In the genomic region with DNA sequence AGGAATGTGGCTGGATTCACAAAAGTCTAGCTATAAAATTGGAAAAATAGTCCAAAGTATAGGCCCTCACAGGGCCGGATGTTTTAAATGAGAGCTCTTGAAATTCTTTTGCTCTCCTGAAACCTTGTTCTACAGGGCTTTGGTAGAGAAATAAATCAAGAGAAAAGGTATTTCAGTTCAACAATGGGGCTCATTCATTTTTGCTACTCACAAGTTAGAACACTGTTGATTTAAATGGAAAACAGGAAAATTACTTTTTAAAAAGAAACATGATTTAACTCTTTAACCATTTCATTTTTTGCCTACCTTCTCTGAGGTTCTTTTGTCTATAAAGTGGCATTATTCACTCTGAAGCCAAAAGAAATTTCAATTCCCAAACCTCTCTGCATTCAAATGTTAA, we compare ENCODE assay signal across 25 cellular contexts.
"Had no signal": no experiment of that assay in that cellular context is flagged by ENCODE, and none has a peak within 500 bp of the region (broad histone marks: within the 10 kb centered on the region; RNA-seq: fewer than 3 reads in every experiment).

No MANE protein-coding gene starts in this region.

- H3K36me3 ChIP-seq: colonic mucosa, uterus had no signal

- H3K9me3 Mint-ChIP-seq: activated naive CD4-positive, alpha-beta T cell treated with anti-CD3 and anti-CD28 coated beads, Interleukin-2, amount 50 U/mL, for 72 hours; activated T-helper 2 cell treated with anti-CD3 and anti-CD28 coated beads, Interferon-gamma antibody, Interleukin-2, Interleukin-4, amounts not matched to agents 10 μg/mL and 5 μg/mL and 100 μg/mL, durations not matched to agents 14 hours and 24 hours and 36 hours had no signal

- H3K27ac ChIP-seq: colonic mucosa, parathyroid adenoma, testis, uterus had no signal

- H3K9me3 ChIP-seq: colonic mucosa, testis, uterus had no signal

- H3K4me1 Mint-ChIP-seq: activated CD8-positive, alpha-beta memory T cell treated with anti-CD3 and anti-CD28 coated beads, Interleukin-2, amount 10 ng/mL, durations not matched to agents 7 days and 5 days had no signal

- H3K27me3 ChIP-seq: colonic mucosa, testis, uterus had no signal

- H3K4me3 ChIP-seq: colonic mucosa, testis, uterus had no signal

- DNase-seq: activated CD4-positive, alpha-beta T cell treated with anti-CD3 and anti-CD28 coated beads for 36 hours; activated CD4-positive, CD25-positive, alpha-beta regulatory T cell; activated CD8-positive, alpha-beta memory T cell treated with anti-CD3 and anti-CD28 coated beads, Interleukin-2, amount 10 ng/mL, durations not matched to agents 7 days and 5 days; activated CD8-positive, alpha-beta T cell treated with anti-CD3 and anti-CD28 coated beads, Interleukin-2, amount 10 ng/mL, durations not matched to agents 7 days and 5 days; activated naive CD4-positive, alpha-beta T cell; activated T-cell treated with anti-CD3 and anti-CD28 coated beads, Interleukin-2, amount 50 U/mL, for 48 hours; cerebellar nuclear complex; colonic mucosa; foreskin fibroblast; kidney glomerular epithelial cell; left ventricle myocardium superior; naive thymus-derived CD8-positive, alpha-beta T cell; occipital lobe; right cardiac atrium; stimulated activated CD4-positive, alpha-beta T cell treated with anti-CD3 and anti-CD28 coated beads, Interleukin-2, amount 100 ng/mL, for 48 hours; stimulated activated naive CD4-positive, alpha-beta T cell treated with Interleukin-2 at 50 U/mL for 16 hours; T-helper 1 cell; testis; trophoblast cell; uterus had no signal

- H3K27me3 Mint-ChIP-seq: activated CD4-positive, alpha-beta T cell treated with anti-CD3 and anti-CD28 coated beads for 36 hours; activated CD8-positive, alpha-beta memory T cell treated with anti-CD3 and anti-CD28 coated beads, Interleukin-2, amount 10 ng/mL, durations not matched to agents 7 days and 5 days; naive thymus-derived CD8-positive, alpha-beta T cell had no signal

- FAIRE-seq: endothelial cell of umbilical vein had no signal

- H3K9ac ChIP-seq: parathyroid adenoma had no signal

- ATAC-seq: activated CD4-positive, alpha-beta T cell treated with anti-CD3 and anti-CD28 coated beads for 36 hours; activated CD8-positive, alpha-beta memory T cell treated with anti-CD3 and anti-CD28 coated beads, Interleukin-2, amount 10 ng/mL, durations not matched to agents 7 days and 5 days; activated CD8-positive, alpha-beta T cell treated with anti-CD3 and anti-CD28 coated beads, Interleukin-2, amount 10 ng/mL, durations not matched to agents 7 days and 5 days; activated naive CD4-positive, alpha-beta T cell treated with anti-CD3 and anti-CD28 coated beads, Interleukin-2, amount 50 U/mL, for 72 hours; naive thymus-derived CD8-positive, alpha-beta T cell had no signal

- H3K4me3 Mint-ChIP-seq: activated CD4-positive, alpha-beta T cell treated with anti-CD3 and anti-CD28 coated beads for 36 hours; activated CD8-positive, alpha-beta memory T cell treated with anti-CD3 and anti-CD28 coated beads, Interleukin-2, amount 10 ng/mL, durations not matched to agents 7 days and 5 days; activated CD8-positive, alpha-beta T cell treated with anti-CD3 and anti-CD28 coated beads, Interleukin-2, amount 10 ng/mL, durations not matched to agents 7 days and 5 days; naive thymus-derived CD8-positive, alpha-beta T cell; neural crest cell had no signal

- H3K4me1 ChIP-seq: colonic mucosa, parathyroid adenoma, testis, uterus had no signal

- H3K27ac Mint-ChIP-seq: activated CD4-positive, alpha-beta T cell treated with anti-CD3 and anti-CD28 coated beads for 36 hours; activated CD8-positive, alpha-beta memory T cell treated with anti-CD3 and anti-CD28 coated beads, Interleukin-2, amount 10 ng/mL, durations not matched to agents 7 days and 5 days; activated CD8-positive, alpha-beta T cell treated with anti-CD3 and anti-CD28 coated beads, Interleukin-2, amount 10 ng/mL, durations not matched to agents 7 days and 5 days; activated naive CD4-positive, alpha-beta T cell treated with anti-CD3 and anti-CD28 coated beads, Interleukin-2, amount 50 U/mL, for 72 hours; activated T-helper 2 cell treated with anti-CD3 and anti-CD28 coated beads, Interferon-gamma antibody, Interleukin-2, Interleukin-4, amounts not matched to agents 10 μg/mL and 5 μg/mL and 100 μg/mL, durations not matched to agents 14 hours and 24 hours and 36 hours had no signal
